ENCODE assay signal across 8 cellular contexts in the genomic region with DNA sequence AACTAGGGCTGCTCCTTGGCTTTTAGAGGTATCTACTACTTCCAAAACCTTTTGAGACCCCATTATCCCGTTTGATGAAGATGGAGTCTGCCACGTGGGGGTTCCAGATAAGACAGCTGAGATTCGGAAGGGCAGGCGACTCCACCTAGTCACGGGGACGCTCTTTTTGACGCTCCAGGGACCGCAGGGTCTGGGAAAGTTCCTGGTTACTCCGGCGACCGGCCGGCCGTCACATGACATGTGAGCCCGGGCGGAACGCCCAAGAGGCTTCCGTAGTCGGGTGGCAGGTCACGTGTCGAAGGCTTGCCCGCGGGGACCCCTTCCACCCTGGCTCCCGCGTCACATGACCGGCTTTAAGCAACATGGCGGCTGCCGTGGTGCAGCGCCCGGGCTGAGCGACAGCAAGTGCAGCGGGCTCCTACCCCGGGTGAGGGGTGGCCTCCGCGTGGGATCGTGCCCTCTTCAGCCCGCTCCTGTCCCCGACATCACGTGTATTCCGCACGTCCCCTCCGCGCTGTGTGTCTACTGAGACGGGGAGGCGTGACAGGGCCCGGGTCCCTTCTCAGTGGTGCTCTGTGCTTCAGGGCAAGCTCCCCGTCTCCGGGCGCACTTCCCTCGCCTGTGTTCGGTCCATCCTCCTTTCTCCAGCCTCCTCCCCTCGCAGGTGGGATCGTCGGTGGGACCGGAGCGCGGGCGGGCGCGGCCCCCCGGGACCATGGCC. TPM values are rescaled to one million over a fixed set of nuclear protein-coding genes. Genes with fewer than 3 reads are reported as not detected.
DNase-seq lines count a peak whose midpoint lies in the region; ATAC-seq, FAIRE-seq and TF ChIP-seq lines count a peak whose summit lies in the region.

A gene with protein sequence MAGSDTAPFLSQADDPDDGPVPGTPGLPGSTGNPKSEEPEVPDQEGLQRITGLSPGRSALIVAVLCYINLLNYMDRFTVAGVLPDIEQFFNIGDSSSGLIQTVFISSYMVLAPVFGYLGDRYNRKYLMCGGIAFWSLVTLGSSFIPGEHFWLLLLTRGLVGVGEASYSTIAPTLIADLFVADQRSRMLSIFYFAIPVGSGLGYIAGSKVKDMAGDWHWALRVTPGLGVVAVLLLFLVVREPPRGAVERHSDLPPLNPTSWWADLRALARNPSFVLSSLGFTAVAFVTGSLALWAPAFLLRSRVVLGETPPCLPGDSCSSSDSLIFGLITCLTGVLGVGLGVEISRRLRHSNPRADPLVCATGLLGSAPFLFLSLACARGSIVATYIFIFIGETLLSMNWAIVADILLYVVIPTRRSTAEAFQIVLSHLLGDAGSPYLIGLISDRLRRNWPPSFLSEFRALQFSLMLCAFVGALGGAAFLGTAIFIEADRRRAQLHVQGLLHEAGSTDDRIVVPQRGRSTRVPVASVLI (plus strand): TSS at position 342 of the 721 bp plus-strand sequence. CDS start 374 bp downstream, at position 716.

- H3K27ac ChIP-seq in prostate gland (peak within 1 kb of the TSS; percentile 63 to 69), urinary bladder (ENCODE audit: low read depth) (peak within 1 kb of the TSS; percentile 44)

- no peaks in the 10 kb centered on the region for H3K36me3 ChIP-seq in prostate gland
- no peaks in the 10 kb centered on the region for H3K36me3 ChIP-seq in urinary bladder (ENCODE audit: insufficient read depth)

- no peaks in the 10 kb centered on the region for H3K9me3 ChIP-seq in T-helper 17 cell (ENCODE audit: control insufficient read depth, low read length, poor library complexity, severe bottlenecking)
- no peaks in the 10 kb centered on the region for H3K9me3 ChIP-seq in prostate gland

- peaks cover 28% of the 10 kb centered on the region for H3K4me1 Mint-ChIP-seq in T-helper 17 cell

- no peaks in the 10 kb centered on the region for H3K27me3 Mint-ChIP-seq in T-helper 17 cell

- H3K27me3 ChIP-seq in prostate gland (replicated peaks; ENCODE audit: insufficient read depth) = no peaks in the 10 kb centered on the region

- H3K4me1 ChIP-seq in prostate gland (replicated peaks) (peaks cover 5% of the 10 kb centered on the region), urinary bladder (ENCODE audit: insufficient read depth) (no peaks in the 10 kb centered on the region)

- H3K27ac Mint-ChIP-seq in T-helper 17 cell = peak within 1 kb of the TSS; percentile 95

- H3K4me3 Mint-ChIP-seq in T-helper 17 cell = peak within 1 kb of the TSS; percentile 98

- intact Hi-C loops in left ventricle myocardium superior (cut with micrococcal nuclease) (no loop called here), prostate gland (cut with DNase I) (no loop called here)

- DNase-seq in GM12892 (ENCODE audit: insufficient read length) = peak; percentile 100
- DNase-seq in NCI-H1694 treated with DMSO at 0.1 percent for 48 hours (lab: John Stamatoyannopoulos, UW) = peak; percentile 85
- peak; percentile 78 to 81 (median 79) for DNase-seq in T-helper 17 cell
- peak; percentile 77 to 100 (median 96) for DNase-seq in amygdala (lab: John Stamatoyannopoulos, UW)
- DNase-seq in left ventricle myocardium superior = peak; percentile 99
- DNase-seq in prostate gland (ENCODE audit: low spot score) = peak; percentile 97

- peak; percentile 80 for TF ChIP-seq POLR2A in GM12892 (IDR thresholded peaks at IDR 0.05; ENCODE audit: low read depth, low read length)
- peak; percentile 47 for TF ChIP-seq POLR2A in prostate gland (IDR thresholded peaks at IDR 0.05)

- TF ChIP-seq CTCF in prostate gland (IDR thresholded peaks at IDR 0.05) = peak in 3 of 4 experiments; percentile 15 to 26 (median 19)

- peak within 1 kb of the TSS; percentile 75 to 77 for H3K4me3 ChIP-seq in prostate gland
- H3K4me3 ChIP-seq in urinary bladder (ENCODE audit: low read depth, low read length) = peak within 1 kb of the TSS; percentile 89

- peak; percentile 90 for FAIRE-seq in GM12892 (lab: Jason Lieb, UNC)

- peaks cover 2% of the 10 kb centered on the region for H3K36me3 Mint-ChIP-seq in T-helper 17 cell (ENCODE audit: low read depth)

- WGBS in prostate gland = under 1% methylated on average over 57 of the region's 60 CpGs
- under 1% methylated on average over 60 of the region's 60 CpGs for WGBS in urinary bladder

- ATAC-seq in HG02884 (IDR thresholded peaks at IDR 0.05; ENCODE audit: unreplicated experiment) (peak; percentile 88), T-helper 17 cell (peak; percentile 95), left ventricle myocardium superior (peak; percentile 98)

RNA-seq across cellular contexts. Expression of the gene that starts here (rescaled TPM):
- polyA plus RNA-seq in GM12892 (2012; ENCODE audit: missing spikeins) = 5.7 TPM
- total RNA-seq in T-helper 17 cell = 10 to 100 TPM; 24.4 to 28.1 TPM
- 17.9 TPM for total RNA-seq in left ventricle myocardium superior
- total RNA-seq in prostate gland = 10 to 100 TPM; 14.8 to 57.4 TPM
- total RNA-seq in urinary bladder = 16.1 TPM
- polyA plus RNA-seq in urinary bladder = 37.1 TPM

Comparison
In these comparisons a context has a peak if more than half of its experiments do, and no peak if none do; other contexts are left out.
1. Peak in every context shown above with its lines: DNase-seq, ATAC-seq, H3K4me3 ChIP-seq and H3K27ac ChIP-seq.